1 cellular context compared by ENCODE assay signal in the genomic region with DNA sequence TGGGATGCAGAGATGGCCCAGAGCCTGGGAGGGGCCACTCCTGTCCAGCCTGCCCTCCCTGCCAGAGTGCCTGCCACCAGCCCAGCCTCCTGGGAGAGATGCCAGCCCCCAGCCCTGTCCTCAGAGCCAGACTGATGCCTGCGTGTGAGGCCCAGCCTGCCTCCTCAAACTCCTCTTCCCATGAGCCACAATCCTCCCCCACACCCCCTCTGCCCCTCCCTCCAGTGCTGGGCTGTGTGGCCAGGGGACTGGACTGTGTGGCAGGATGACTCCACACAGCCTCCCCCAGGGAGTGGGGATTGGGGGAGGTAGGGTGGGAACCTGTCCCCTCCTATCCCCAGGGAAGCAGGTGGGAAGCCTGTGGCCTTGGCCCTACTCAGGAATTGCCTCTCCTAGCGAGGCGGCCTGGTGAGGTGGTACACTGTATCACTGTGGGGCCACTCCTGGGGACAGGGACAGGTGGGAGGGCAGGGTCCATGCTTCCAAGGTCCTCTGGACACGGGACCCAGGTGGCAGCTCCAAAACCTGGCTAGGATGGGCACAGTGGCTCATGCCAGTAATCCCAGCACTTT.
TF ChIP-seq lines count a peak whose summit lies in the region.

No MANE protein-coding gene starts in this region.

TF ChIP-seq in GM12878, 131 proteins besides CTCF, POLR2A, EP300 and RAD21:
- TF ChIP-seq, protein P1, sequence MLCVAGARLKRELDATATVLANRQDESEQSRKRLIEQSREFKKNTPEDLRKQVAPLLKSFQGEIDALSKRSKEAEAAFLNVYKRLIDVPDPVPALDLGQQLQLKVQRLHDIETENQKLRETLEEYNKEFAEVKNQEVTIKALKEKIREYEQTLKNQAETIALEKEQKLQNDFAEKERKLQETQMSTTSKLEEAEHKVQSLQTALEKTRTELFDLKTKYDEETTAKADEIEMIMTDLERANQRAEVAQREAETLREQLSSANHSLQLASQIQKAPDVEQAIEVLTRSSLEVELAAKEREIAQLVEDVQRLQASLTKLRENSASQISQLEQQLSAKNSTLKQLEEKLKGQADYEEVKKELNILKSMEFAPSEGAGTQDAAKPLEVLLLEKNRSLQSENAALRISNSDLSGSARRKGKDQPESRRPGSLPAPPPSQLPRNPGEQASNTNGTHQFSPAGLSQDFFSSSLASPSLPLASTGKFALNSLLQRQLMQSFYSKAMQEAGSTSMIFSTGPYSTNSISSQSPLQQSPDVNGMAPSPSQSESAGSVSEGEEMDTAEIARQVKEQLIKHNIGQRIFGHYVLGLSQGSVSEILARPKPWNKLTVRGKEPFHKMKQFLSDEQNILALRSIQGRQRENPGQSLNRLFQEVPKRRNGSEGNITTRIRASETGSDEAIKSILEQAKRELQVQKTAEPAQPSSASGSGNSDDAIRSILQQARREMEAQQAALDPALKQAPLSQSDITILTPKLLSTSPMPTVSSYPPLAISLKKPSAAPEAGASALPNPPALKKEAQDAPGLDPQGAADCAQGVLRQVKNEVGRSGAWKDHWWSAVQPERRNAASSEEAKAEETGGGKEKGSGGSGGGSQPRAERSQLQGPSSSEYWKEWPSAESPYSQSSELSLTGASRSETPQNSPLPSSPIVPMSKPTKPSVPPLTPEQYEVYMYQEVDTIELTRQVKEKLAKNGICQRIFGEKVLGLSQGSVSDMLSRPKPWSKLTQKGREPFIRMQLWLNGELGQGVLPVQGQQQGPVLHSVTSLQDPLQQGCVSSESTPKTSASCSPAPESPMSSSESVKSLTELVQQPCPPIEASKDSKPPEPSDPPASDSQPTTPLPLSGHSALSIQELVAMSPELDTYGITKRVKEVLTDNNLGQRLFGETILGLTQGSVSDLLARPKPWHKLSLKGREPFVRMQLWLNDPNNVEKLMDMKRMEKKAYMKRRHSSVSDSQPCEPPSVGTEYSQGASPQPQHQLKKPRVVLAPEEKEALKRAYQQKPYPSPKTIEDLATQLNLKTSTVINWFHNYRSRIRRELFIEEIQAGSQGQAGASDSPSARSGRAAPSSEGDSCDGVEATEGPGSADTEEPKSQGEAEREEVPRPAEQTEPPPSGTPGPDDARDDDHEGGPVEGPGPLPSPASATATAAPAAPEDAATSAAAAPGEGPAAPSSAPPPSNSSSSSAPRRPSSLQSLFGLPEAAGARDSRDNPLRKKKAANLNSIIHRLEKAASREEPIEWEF (IDR thresholded peaks at IDR 0.05; ENCODE audit: insufficient replicate concordance, low read depth, low read length) = no peak
- TF ChIP-seq CHD4 (IDR thresholded peaks at IDR 0.05) = no peak
- TF ChIP-seq YBX1 (IDR thresholded peaks at IDR 0.05) = no peak
- no peak for TF ChIP-seq EZH2 (IDR thresholded peaks at IDR 0.05; ENCODE audit: borderline replicate concordance, control insufficient read depth, low read depth, low read length)
- no peak for TF ChIP-seq YY1 (IDR thresholded peaks at IDR 0.05; ENCODE audit: low read depth, low read length)
- TF ChIP-seq, protein P2, sequence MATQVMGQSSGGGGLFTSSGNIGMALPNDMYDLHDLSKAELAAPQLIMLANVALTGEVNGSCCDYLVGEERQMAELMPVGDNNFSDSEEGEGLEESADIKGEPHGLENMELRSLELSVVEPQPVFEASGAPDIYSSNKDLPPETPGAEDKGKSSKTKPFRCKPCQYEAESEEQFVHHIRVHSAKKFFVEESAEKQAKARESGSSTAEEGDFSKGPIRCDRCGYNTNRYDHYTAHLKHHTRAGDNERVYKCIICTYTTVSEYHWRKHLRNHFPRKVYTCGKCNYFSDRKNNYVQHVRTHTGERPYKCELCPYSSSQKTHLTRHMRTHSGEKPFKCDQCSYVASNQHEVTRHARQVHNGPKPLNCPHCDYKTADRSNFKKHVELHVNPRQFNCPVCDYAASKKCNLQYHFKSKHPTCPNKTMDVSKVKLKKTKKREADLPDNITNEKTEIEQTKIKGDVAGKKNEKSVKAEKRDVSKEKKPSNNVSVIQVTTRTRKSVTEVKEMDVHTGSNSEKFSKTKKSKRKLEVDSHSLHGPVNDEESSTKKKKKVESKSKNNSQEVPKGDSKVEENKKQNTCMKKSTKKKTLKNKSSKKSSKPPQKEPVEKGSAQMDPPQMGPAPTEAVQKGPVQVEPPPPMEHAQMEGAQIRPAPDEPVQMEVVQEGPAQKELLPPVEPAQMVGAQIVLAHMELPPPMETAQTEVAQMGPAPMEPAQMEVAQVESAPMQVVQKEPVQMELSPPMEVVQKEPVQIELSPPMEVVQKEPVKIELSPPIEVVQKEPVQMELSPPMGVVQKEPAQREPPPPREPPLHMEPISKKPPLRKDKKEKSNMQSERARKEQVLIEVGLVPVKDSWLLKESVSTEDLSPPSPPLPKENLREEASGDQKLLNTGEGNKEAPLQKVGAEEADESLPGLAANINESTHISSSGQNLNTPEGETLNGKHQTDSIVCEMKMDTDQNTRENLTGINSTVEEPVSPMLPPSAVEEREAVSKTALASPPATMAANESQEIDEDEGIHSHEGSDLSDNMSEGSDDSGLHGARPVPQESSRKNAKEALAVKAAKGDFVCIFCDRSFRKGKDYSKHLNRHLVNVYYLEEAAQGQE (IDR thresholded peaks at IDR 0.05; ENCODE audit: low read depth, low read length) = no peak
- no peak for TF ChIP-seq NBN (IDR thresholded peaks at IDR 0.05)
- no peak for TF ChIP-seq RUNX3 (IDR thresholded peaks at IDR 0.05; ENCODE audit: low read length)
- TF ChIP-seq WRNIP1 (IDR thresholded peaks at IDR 0.05; ENCODE audit: borderline replicate concordance, low read depth, low read length) = no peak
- no peak for TF ChIP-seq POU2F2 (IDR thresholded peaks at IDR 0.05; ENCODE audit: borderline replicate concordance, low read depth, low read length)
- TF ChIP-seq, protein P3, sequence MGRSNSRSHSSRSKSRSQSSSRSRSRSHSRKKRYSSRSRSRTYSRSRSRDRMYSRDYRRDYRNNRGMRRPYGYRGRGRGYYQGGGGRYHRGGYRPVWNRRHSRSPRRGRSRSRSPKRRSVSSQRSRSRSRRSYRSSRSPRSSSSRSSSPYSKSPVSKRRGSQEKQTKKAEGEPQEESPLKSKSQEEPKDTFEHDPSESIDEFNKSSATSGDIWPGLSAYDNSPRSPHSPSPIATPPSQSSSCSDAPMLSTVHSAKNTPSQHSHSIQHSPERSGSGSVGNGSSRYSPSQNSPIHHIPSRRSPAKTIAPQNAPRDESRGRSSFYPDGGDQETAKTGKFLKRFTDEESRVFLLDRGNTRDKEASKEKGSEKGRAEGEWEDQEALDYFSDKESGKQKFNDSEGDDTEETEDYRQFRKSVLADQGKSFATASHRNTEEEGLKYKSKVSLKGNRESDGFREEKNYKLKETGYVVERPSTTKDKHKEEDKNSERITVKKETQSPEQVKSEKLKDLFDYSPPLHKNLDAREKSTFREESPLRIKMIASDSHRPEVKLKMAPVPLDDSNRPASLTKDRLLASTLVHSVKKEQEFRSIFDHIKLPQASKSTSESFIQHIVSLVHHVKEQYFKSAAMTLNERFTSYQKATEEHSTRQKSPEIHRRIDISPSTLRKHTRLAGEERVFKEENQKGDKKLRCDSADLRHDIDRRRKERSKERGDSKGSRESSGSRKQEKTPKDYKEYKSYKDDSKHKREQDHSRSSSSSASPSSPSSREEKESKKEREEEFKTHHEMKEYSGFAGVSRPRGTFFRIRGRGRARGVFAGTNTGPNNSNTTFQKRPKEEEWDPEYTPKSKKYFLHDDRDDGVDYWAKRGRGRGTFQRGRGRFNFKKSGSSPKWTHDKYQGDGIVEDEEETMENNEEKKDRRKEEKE (IDR thresholded peaks at IDR 0.05) = no peak
- no peak for TF ChIP-seq TCF12 (IDR thresholded peaks at IDR 0.05; ENCODE audit: low read depth, low read length)
- TF ChIP-seq SIX5 (IDR thresholded peaks at IDR 0.05; ENCODE audit: low read depth, low read length, severe bottlenecking) = no peak
- TF ChIP-seq CBX3 (IDR thresholded peaks at IDR 0.05; ENCODE audit: borderline replicate concordance, low read depth) = no peak
- no peak for TF ChIP-seq ZNF384 (IDR thresholded peaks at IDR 0.05; ENCODE audit: borderline replicate concordance, low read depth, low read length)
